10 cellular contexts compared by ENCODE assay signal in the genomic region with DNA sequence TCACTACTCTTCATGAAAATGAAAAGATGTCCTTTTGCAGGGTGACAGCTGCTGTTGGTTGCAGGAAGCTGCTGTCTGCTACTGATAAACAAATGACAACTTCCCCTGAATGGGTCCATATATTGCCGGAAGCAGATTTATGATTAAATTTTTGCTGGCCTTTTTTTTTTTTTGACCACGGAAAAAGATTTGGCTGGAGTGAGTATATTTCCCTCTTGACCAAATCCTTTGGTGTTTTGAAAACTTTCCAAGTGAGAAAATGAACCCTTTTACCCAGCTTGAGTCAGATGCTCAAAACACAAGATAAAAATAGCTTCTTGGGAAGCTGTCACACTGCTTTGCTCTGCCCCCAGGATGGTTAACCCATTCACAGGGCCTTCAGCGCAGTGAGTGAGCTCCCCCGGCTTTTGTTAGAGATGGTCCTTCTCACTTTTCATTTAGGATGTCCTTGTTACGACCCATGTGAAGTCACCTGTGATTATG.
A peak's percentile ranks its signal among the peaks of the same experiment; 100 is the strongest.
DNase-seq lines count a peak whose midpoint lies in the region; ATAC-seq and TF ChIP-seq lines count a peak whose summit lies in the region.
"Had no signal": no experiment of that assay in that cellular context is flagged by ENCODE, and none has a peak within 500 bp of the region (broad histone marks: within the 10 kb centered on the region; RNA-seq: fewer than 3 reads in every experiment).

No MANE protein-coding gene starts in this region.

- no peak overlapping the region for H3K4ac ChIP-seq in H9 (ENCODE audit: low read depth, low read length)

- no peak overlapping the region for H3K9ac ChIP-seq in H9 (ENCODE audit: extremely low read depth, insufficient read length, low read length)

- no peak overlapping the region for H2BK15ac ChIP-seq in H9 (ENCODE audit: low read depth, low read length)

- TF ChIP-seq CTCF in fibroblast of the aortic adventitia (IDR thresholded peaks at IDR 0.05; ENCODE audit: insufficient read depth, low read length) (no peak), stomach (IDR thresholded peaks at IDR 0.05) (no peak), H9 (conservative IDR thresholded peaks at IDR 0.05) (no peak)

- no peaks in the 10 kb centered on the region for H3K79me1 ChIP-seq in H9 (ENCODE audit: insufficient read depth, low read depth, low read length, poor library complexity, severe bottlenecking)

- H3K27me3 ChIP-seq in stomach, result no peaks in the 10 kb centered on the region
- H3K27me3 ChIP-seq in H9 (ENCODE audit: insufficient read depth, low read length), result no peaks in the 10 kb centered on the region
- H3K27me3 ChIP-seq in effector memory CD4-positive, alpha-beta T cell (replicated peaks; ENCODE audit: control insufficient read depth, insufficient read depth, low read length, poor library complexity, severe bottlenecking), result no peaks in the 10 kb centered on the region

- no peak overlapping the region for H3K18ac ChIP-seq in H9 (ENCODE audit: insufficient read length, low read depth, low read length)

- H3T11ph ChIP-seq in H9 (ENCODE audit: low read length), result no peak overlapping the region

- no peaks in the 10 kb centered on the region for H3K4me1 Mint-ChIP-seq in H9

- no peak overlapping the region for H3K27ac Mint-ChIP-seq in H9

- H3K9me3 Mint-ChIP-seq in H9, result no peaks in the 10 kb centered on the region; a peak in 1 of 5 replicates

- H2BK12ac ChIP-seq in H9 (ENCODE audit: insufficient read length, low read depth, low read length), result no peak overlapping the region

- no peak overlapping the region for H3K23ac ChIP-seq in H9 (ENCODE audit: insufficient read length, low read depth, low read length)

- H2BK5ac ChIP-seq in H9 (ENCODE audit: insufficient read length, low read length), result no peak overlapping the region

- no peak overlapping the region for H4K91ac ChIP-seq in H9 (ENCODE audit: insufficient read length, low read depth, low read length)

- intact Hi-C loops in stomach (cut with DNase I; ENCODE audit: low total_unique reads), result no loop called here

- DNase-seq in NAMALWA (ENCODE audit: low spot score) (peak; percentile 4), fibroblast of the aortic adventitia (ENCODE audit: low read depth) (peak; percentile 86), stomach (no peak), H9 (no peak)
- no peak for DNase-seq in stimulated activated CD4-positive, alpha-beta T cell treated with anti-CD3 and anti-CD28 coated beads, Interleukin-2, amount 100 ng/mL, for 48 hours
- no peak for DNase-seq in activated CD8-positive, alpha-beta memory T cell treated with anti-CD3 and anti-CD28 coated beads, Interleukin-2, amount 50 U/mL, for 48 hours
- no peak for DNase-seq in effector memory CD4-positive, alpha-beta T cell
- DNase-seq: immature natural killer cell; stimulated activated CD8-positive, alpha-beta memory T cell treated with anti-CD3 and anti-CD28 coated beads, Interleukin-4, amount 100 ng/mL, for 48 hours had no signal

- no peak overlapping the region for H4K8ac ChIP-seq in H9 (replicated peaks; ENCODE audit: insufficient read length, low read depth, low read length)

- no peaks in the 10 kb centered on the region; the same call in 1 of the 2 replicates for H3K27me3 Mint-ChIP-seq in H9 (ENCODE audit: low read depth)

- H3K27ac ChIP-seq in stomach, result peak overlapping the region; percentile 16 to 66 (median 49)
- H3K27ac ChIP-seq in H9 (ENCODE audit: insufficient read length, low read depth, low read length), result no peak overlapping the region
- H3K27ac ChIP-seq in effector memory CD4-positive, alpha-beta T cell (ENCODE audit: insufficient read depth, low read length, poor library complexity, severe bottlenecking), result no peak overlapping the region

- no peak overlapping the region for H2BK20ac ChIP-seq in H9 (ENCODE audit: low read depth, low read length, poor library complexity, severe bottlenecking)

- no peaks in the 10 kb centered on the region for H4K20me1 ChIP-seq in H9 (ENCODE audit: control insufficient read depth, insufficient read depth, insufficient read length)

- no peak for TF ChIP-seq EP300 in stomach (IDR thresholded peaks at IDR 0.05)

- H3K4me3 ChIP-seq in fibroblast of the aortic adventitia (ENCODE audit: low read depth, low read length) (no peak overlapping the region), stomach (no peak overlapping the region)
- H3K4me3 ChIP-seq in effector memory CD4-positive, alpha-beta T cell (ENCODE audit: insufficient read depth, low read depth, low read length, poor library complexity, severe bottlenecking), result no peak overlapping the region

- TF ChIP-seq POLR2A in stomach (IDR thresholded peaks at IDR 0.05), result no peak

- H2AK5ac ChIP-seq in H9 (ENCODE audit: insufficient read length, low read length), result no peak overlapping the region

- peak; percentile 68 for ATAC-seq in GM19452 (IDR thresholded peaks at IDR 0.05; ENCODE audit: unreplicated experiment)

- H3K4me3 Mint-ChIP-seq in H9, result no peak overlapping the region

- no peaks in the 10 kb centered on the region for H3K23me2 ChIP-seq in H9 (ENCODE audit: insufficient read length, low read depth, low read length, poor library complexity, severe bottlenecking)

- no peak overlapping the region for H2AFZ ChIP-seq in H9 (ENCODE audit: low read length)

- WGBS in stomach, 5 donors, result 32 to 62% (median 56%) methylated on average over 5 of the region's 5 CpGs
- WGBS in H9 (ENCODE audit: extremely low coverage, insufficient read length, low lambda C conversion rate), result no CpG with 5 or more reads among the region's 5 CpGs

- H3K36me3 Mint-ChIP-seq in H9 (ENCODE audit: insufficient read depth in 1 of 3, low read depth in 3 of 3), result no peaks in the 10 kb centered on the region

- no peaks in the 10 kb centered on the region for H3K36me3 ChIP-seq in stomach
- no peaks in the 10 kb centered on the region for H3K36me3 ChIP-seq in effector memory CD4-positive, alpha-beta T cell (ENCODE audit: control insufficient read depth, insufficient read depth, low read length)

- H3K4me2 ChIP-seq in H9 (ENCODE audit: insufficient read depth, insufficient read length, low read length), result no peak overlapping the region

- H3K4me1 ChIP-seq in stomach (peaks cover 4 to 32% (median 23%) of the 10 kb centered on the region in 4 donors), H9 (ENCODE audit: insufficient read depth, low read length) (no peaks in the 10 kb centered on the region)
- H3K4me1 ChIP-seq in effector memory CD4-positive, alpha-beta T cell (ENCODE audit: control insufficient read depth, insufficient read depth, low read length, poor library complexity, severe bottlenecking), result no peaks in the 10 kb centered on the region

- H3K9me3 ChIP-seq in stomach, result no peaks in the 10 kb centered on the region
- H3K9me3 ChIP-seq in H9 (ENCODE audit: control insufficient read depth, low read depth, low read length), result no peaks in the 10 kb centered on the region
- H3K9me3 ChIP-seq in effector memory CD4-positive, alpha-beta T cell (ENCODE audit: control insufficient read depth, low read length), result no peaks in the 10 kb centered on the region

- H4K5ac ChIP-seq in H9 (ENCODE audit: insufficient read length, low read depth, low read length), result no peak overlapping the region

- H3K56ac ChIP-seq in H9 (ENCODE audit: insufficient read length, low read depth, low read length), result no peak overlapping the region

- no peak overlapping the region for H2BK120ac ChIP-seq in H9 (ENCODE audit: low read depth, low read length, poor library complexity, severe bottlenecking)

- H3K14ac ChIP-seq in H9 (ENCODE audit: insufficient read depth, low read length), result no peak overlapping the region

- no peaks in the 10 kb centered on the region for H3K79me2 ChIP-seq in H9 (ENCODE audit: insufficient read depth, low read length)

Comparison
In these comparisons a context has a peak if more than half of its experiments do, and no peak if none do; other contexts are left out.
1. DNase-seq: peak in NAMALWA (single experiment) and fibroblast of the aortic adventitia (single experiment); none in stomach (single experiment), H9 (single experiment), stimulated activated CD4-positive, alpha-beta T cell treated with anti-CD3 and anti-CD28 coated beads, Interleukin-2, amount 100 ng/mL, for 48 hours (0 of 2), activated CD8-positive, alpha-beta memory T cell treated with anti-CD3 and anti-CD28 coated beads, Interleukin-2, amount 50 U/mL, for 48 hours (single experiment) and effector memory CD4-positive, alpha-beta T cell (0 of 3).
2. H3K27ac ChIP-seq: peak in stomach (5 of 5); none in H9 (single experiment) and effector memory CD4-positive, alpha-beta T cell (single experiment).